Comparison of ENCODE assay signal across 27 cellular contexts in the genomic region with DNA sequence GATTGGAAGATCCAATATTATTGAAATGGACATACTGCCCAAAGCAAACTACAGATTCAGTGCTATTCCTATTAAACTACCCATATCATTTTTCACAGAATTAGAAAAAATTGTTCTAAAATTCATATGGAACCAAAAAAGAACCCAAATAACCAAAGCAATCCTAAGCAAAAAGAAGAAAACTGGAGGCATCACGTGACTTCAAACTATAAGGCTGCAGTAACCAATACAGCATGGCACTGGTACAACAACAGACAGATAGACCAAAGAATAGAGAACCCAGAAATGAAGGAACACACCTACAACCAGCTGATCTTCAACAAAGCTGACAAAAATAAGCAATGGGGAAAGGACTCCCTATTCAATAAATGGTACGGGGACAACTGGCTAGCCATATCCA.
"Had no signal": no experiment of that assay in that cellular context is flagged by ENCODE, and none has a peak within 500 bp of the region (broad histone marks: within the 10 kb centered on the region; RNA-seq: fewer than 3 reads in every experiment).

No MANE protein-coding gene starts in this region.

- H3K27me3 ChIP-seq: stomach, suprapubic skin, testis, thyroid gland, tibial artery, tibial nerve, transverse colon, upper lobe of left lung, upper lobe of right lung, uterus, vagina had no signal

- H3K9me3 ChIP-seq: testis, thoracic aorta, thyroid gland, tibial artery, transverse colon, upper lobe of left lung, upper lobe of right lung, uterus, vagina had no signal

- H3K4me3 ChIP-seq: stomach, suprapubic skin, testis, thoracic aorta, thyroid gland, tibial artery, tibial nerve, transverse colon, upper lobe of left lung, upper lobe of right lung, uterus, vagina had no signal

- H3K4me1 ChIP-seq: stomach, suprapubic skin, testis, thyroid gland, tibial artery, tibial nerve, transverse colon, upper lobe of left lung, upper lobe of right lung, uterus, vagina had no signal

- H3K27ac ChIP-seq: stomach, suprapubic skin, testis, thoracic aorta, thyroid gland, tibial artery, tibial nerve, transverse colon, upper lobe of left lung, upper lobe of right lung, uterus, vagina had no signal

- H3K36me3 ChIP-seq: stomach, suprapubic skin, thoracic aorta, thyroid gland, tibial artery, tibial nerve, transverse colon, upper lobe of left lung, upper lobe of right lung, uterus, vagina had no signal

- ATAC-seq: stimulated activated effector memory CD8-positive, alpha-beta T cell treated with anti-CD3 and anti-CD28 coated beads, Interleukin-12 subunit alpha, Interleukin-12 subunit beta, amount 100 ng/mL, for 72 hours; stimulated activated memory B cell treated with anti-CD40 and anti-IgM and Interleukin-4, amounts not matched to agents 10 μg/mL and 1 μg/mL and 100 μg/mL, for 72 hours; stimulated activated naive B cell treated with anti-CD40 and anti-IgM and Interleukin-4, amounts not matched to agents 10 μg/mL and 1 μg/mL and 100 μg/mL, for 72 hours; stimulated activated naive CD8-positive, alpha-beta T cell treated with anti-CD3 and anti-CD28 coated beads, Interleukin-15, amount 100 ng/mL, for 72 hours; stimulated activated naive CD8-positive, alpha-beta T cell treated with anti-CD3 and anti-CD28 coated beads, Interleukin-15, Interleukin-2, amounts not matched to agents 100 U/mL and 50 U/mL, for 24 hours; upper lobe of right lung had no signal

- DNase-seq: stimulated activated CD4-positive, alpha-beta T cell treated with anti-CD3 and anti-CD28 coated beads, Interleukin-2, amount 100 ng/mL, for 48 hours; stimulated activated CD4-positive, alpha-beta T cell treated with anti-CD3 and anti-CD28 coated beads, Interleukin-4, amount 100 ng/mL, for 1 hour; stimulated activated CD4-positive, alpha-beta T cell treated with anti-CD3 and anti-CD28 coated beads, Interleukin-4, amount 100 ng/mL, for 24 hours; stimulated activated CD4-positive, alpha-beta T cell treated with anti-CD3 and anti-CD28 coated beads, Interleukin-4, amount 100 ng/mL, for 4 hours; stimulated activated CD8-positive, alpha-beta memory T cell treated with anti-CD3 and anti-CD28 coated beads, Interleukin-4, amount 100 ng/mL, for 48 hours; stimulated activated naive B cell treated with anti-CD40 and anti-IgM and Interleukin-4, amounts not matched to agents 10 μg/mL and 1 μg/mL and 100 μg/mL, for 72 hours; stimulated activated naive CD4-positive, alpha-beta T cell; stimulated activated naive CD4-positive, alpha-beta T cell treated with Interleukin-2 at 50 U/mL for 16 hours; stimulated activated naive CD8-positive, alpha-beta T cell treated with anti-CD3 and anti-CD28 coated beads, Interleukin-15, amount 100 ng/mL, for 72 hours; stimulated activated naive CD8-positive, alpha-beta T cell treated with anti-CD3 and anti-CD28 coated beads, Interleukin-15, Interleukin-2, amounts not matched to agents 100 U/mL and 50 U/mL, for 24 hours; stomach; substantia nigra; testis; thyroid gland; tibial artery; transverse colon; trophoblast cell; upper lobe of left lung; upper lobe of right lung; uterus had no signal

- FAIRE-seq: urothelium cell line had no signal
